14 cellular contexts compared by ENCODE assay signal in the genomic region with DNA sequence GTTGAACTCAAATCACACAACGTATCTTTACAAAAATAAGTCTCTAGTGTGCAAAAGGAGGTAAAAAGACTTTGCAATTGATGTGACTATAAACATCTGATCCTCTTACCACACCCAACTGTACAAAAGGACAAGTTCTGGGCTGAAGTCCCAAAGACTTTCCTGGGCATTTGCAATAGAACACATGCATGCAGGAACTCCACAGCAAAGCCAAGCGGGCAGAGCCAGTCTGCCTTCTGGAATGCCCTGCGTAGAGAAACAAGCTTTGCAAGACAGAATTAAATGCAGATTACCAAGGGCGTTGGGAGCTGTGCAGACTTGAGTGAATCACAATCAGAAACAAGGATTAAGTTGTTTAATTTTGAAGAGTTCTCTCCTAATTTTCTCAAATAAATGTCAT.
DNase-seq lines count a peak whose midpoint lies in the region; ATAC-seq and TF ChIP-seq lines count a peak whose summit lies in the region.
"Had no signal": no experiment of that assay in that cellular context is flagged by ENCODE, and none has a peak within 500 bp of the region (broad histone marks: within the 10 kb centered on the region; RNA-seq: fewer than 3 reads in every experiment).

No MANE protein-coding gene starts in this region.

- no peak overlapping the region for H3K4me3 ChIP-seq in left ventricle myocardium inferior
- no peak overlapping the region for H3K4me3 ChIP-seq in retinal pigment epithelial cell (ENCODE audit: low read length)
- H3K4me3 ChIP-seq in right lobe of liver = no peak overlapping the region

- H3K27me3 ChIP-seq in left ventricle myocardium inferior (ENCODE audit: low read depth) (no peaks in the 10 kb centered on the region), right lobe of liver (no peaks in the 10 kb centered on the region)

- H3K27ac ChIP-seq in left ventricle myocardium inferior (replicated peaks) = no peak overlapping the region
- H3K27ac ChIP-seq in right lobe of liver = no peak overlapping the region

- ATAC-seq in esophagus mucosa (peak; percentile 96), right lobe of liver (no peak), HG03521 (IDR thresholded peaks at IDR 0.05; ENCODE audit: unreplicated experiment) (no peak)
- ATAC-seq: SK-N-SH treated with all-trans-retinoic acid at 6 μM for 48 hours had no signal

- H3K4me1 ChIP-seq in left ventricle myocardium inferior (peaks cover 8% of the 10 kb centered on the region), right lobe of liver (no peaks in the 10 kb centered on the region)

- intact Hi-C loops in left ventricle myocardium inferior (cut with micrococcal nuclease) = no loop called here
- intact Hi-C loops in right lobe of liver (cut with DNase I) = no loop called here

- H3K9me3 ChIP-seq in left ventricle myocardium inferior (replicated peaks) (no peaks in the 10 kb centered on the region), right lobe of liver (no peaks in the 10 kb centered on the region)

- H3K36me3 ChIP-seq in left ventricle myocardium inferior = no peaks in the 10 kb centered on the region
- no peaks in the 10 kb centered on the region for H3K36me3 ChIP-seq in right lobe of liver

- TF ChIP-seq CTCF in left ventricle myocardium inferior (IDR thresholded peaks at IDR 0.05; ENCODE audit: borderline replicate concordance) = no peak
- TF ChIP-seq CTCF in retinal pigment epithelial cell (conservative IDR thresholded peaks at IDR 0.05; ENCODE audit: low read depth, low read length) = no peak
- no peak for TF ChIP-seq CTCF in right lobe of liver (IDR thresholded peaks at IDR 0.05)

- 62% methylated on average over 4 of the region's 4 CpGs for WGBS in right lobe of liver (ENCODE audit: insufficient coverage, low coverage, low lambda C conversion rate, missing lambda C conversion rate)

- TF ChIP-seq POLR2A in right lobe of liver (IDR thresholded peaks at IDR 0.05) = no peak

- peak; percentile 1 for DNase-seq in GM04504 (ENCODE audit: low read depth)
- peak; percentile 16 for DNase-seq in left ventricle myocardium inferior
- DNase-seq in retinal pigment epithelial cell (ENCODE audit: low read depth) = peak; percentile 34
- no peak for DNase-seq in right lobe of liver
- no peak for DNase-seq in NCI-H510A treated with DMSO at 0.1 percent for 48 hours (lab: John Stamatoyannopoulos, UW)
- DNase-seq in LoVo (ENCODE audit: low spot score) = no peak
- DNase-seq: CD4-positive, alpha-beta memory T cell; H7; IMR-90; Karpas-422; NCI-H187 treated with DMSO at 0.1 percent for 48 hours had no signal

Comparison
In these comparisons a context has a peak if more than half of its experiments do, and no peak if none do; other contexts are left out.
1. DNase-seq: peak in GM04504 (single experiment), left ventricle myocardium inferior (single experiment) and retinal pigment epithelial cell (single experiment); none in right lobe of liver (0 of 3), NCI-H510A treated with DMSO at 0.1 percent for 48 hours (single experiment) and LoVo (single experiment).